ENCODE assay signal across 10 cellular contexts in genomic region chr2:105747254-105747909, GRCh38. TPM values are rescaled to one million over a fixed set of nuclear protein-coding genes. Genes with fewer than 3 reads are reported as not detected.
DNase-seq lines count a peak whose midpoint lies in the region; ATAC-seq and TF ChIP-seq lines count a peak whose summit lies in the region.
"Had no signal": no experiment of that assay in that cellular context is flagged by ENCODE, and none has a peak within 500 bp of the region (broad histone marks: within the 10 kb centered on the region; RNA-seq: fewer than 3 reads in every experiment).

No MANE protein-coding gene starts in this region.

- peak overlapping the region; percentile 86 for H3K4me3 Mint-ChIP-seq in activated CD4-positive, alpha-beta T cell treated with anti-CD3 and anti-CD28 coated beads, Interleukin-2, amount 10 ng/mL, durations not matched to agents 7 days and 5 days
- peak overlapping the region; percentile 92 for H3K4me3 Mint-ChIP-seq in activated naive CD8-positive, alpha-beta T cell treated with anti-CD3 and anti-CD28 coated beads for 36 hours
- peak overlapping the region; percentile 87 to 91 for H3K4me3 Mint-ChIP-seq in stimulated activated naive B cell treated with anti-CD40 and anti-IgM and Interleukin-4, amounts not matched to agents 10 μg/mL and 1 μg/mL and 100 μg/mL, for 72 hours

- TF ChIP-seq CTCF in left lung (IDR thresholded peaks at IDR 0.05), result no peak

- intact Hi-C loops in left lung (cut with DNase I), result no loop called here

- no peaks in the 10 kb centered on the region for H3K9me3 ChIP-seq in left lung
- H3K9me3 ChIP-seq: tibial artery had no signal

- H3K36me3 ChIP-seq in left lung, result no peaks in the 10 kb centered on the region
- H3K36me3 ChIP-seq: tibial artery had no signal

- H3K27ac ChIP-seq in left lung, result peak overlapping the region; percentile 7 to 81
- H3K27ac ChIP-seq: tibial artery had no signal

- DNase-seq in activated CD4-positive, alpha-beta T cell treated with anti-CD3 and anti-CD28 coated beads, Interleukin-2, amount 10 ng/mL, durations not matched to agents 7 days and 5 days, result no peak
- no peak for DNase-seq in activated CD4-positive, alpha-beta T cell treated with anti-CD3 and anti-CD28 coated beads for 1 hour
- no peak for DNase-seq in activated naive CD8-positive, alpha-beta T cell treated with anti-CD3 and anti-CD28 coated beads for 36 hours
- DNase-seq in left lung (no peak), HPDE6-E6E7 (ENCODE audit: extremely low spot score) (no peak), NCI-H2227 (lab: John Stamatoyannopoulos, UW; ENCODE audit: unreplicated experiment) (no peak)
- no peak for DNase-seq in stimulated activated naive B cell treated with anti-CD40 and anti-IgM and Interleukin-4, amounts not matched to agents 10 μg/mL and 1 μg/mL and 100 μg/mL, for 72 hours
- DNase-seq in stimulated activated CD4-positive, alpha-beta T cell treated with anti-CD3 and anti-CD28 coated beads, Interleukin-15, amount 100 ng/mL, for 24 hours, result no peak
- DNase-seq: PC-3, tibial artery had no signal

- H3K4me1 ChIP-seq in left lung, result peaks cover 13 to 39% of the 10 kb centered on the region in 2 donors

- POLR2A ChIA-PET in activated CD4-positive, alpha-beta T cell treated with anti-CD3 and anti-CD28 coated beads, Interleukin-2, amount 10 ng/mL, durations not matched to agents 7 days and 5 days (lab: Charles Lee), result no interaction called here

- H3K27me3 ChIP-seq in left lung, result no peaks in the 10 kb centered on the region
- H3K27me3 ChIP-seq: tibial artery had no signal

- no peak for ATAC-seq in left lung
- ATAC-seq in stimulated activated naive B cell treated with anti-CD40 and anti-IgM and Interleukin-4, amounts not matched to agents 10 μg/mL and 1 μg/mL and 100 μg/mL, for 72 hours (replicated peaks), result no peak
- ATAC-seq: PC-3 had no signal

- H3K4me3 ChIP-seq in left lung, result peak overlapping the region in 1 of 2 donors; percentile 57

- H3K27me3 Mint-ChIP-seq in activated CD4-positive, alpha-beta T cell treated with anti-CD3 and anti-CD28 coated beads, Interleukin-2, amount 10 ng/mL, durations not matched to agents 7 days and 5 days, result no peaks in the 10 kb centered on the region
- no peaks in the 10 kb centered on the region for H3K27me3 Mint-ChIP-seq in activated naive CD8-positive, alpha-beta T cell treated with anti-CD3 and anti-CD28 coated beads for 36 hours
- no peaks in the 10 kb centered on the region for H3K27me3 Mint-ChIP-seq in stimulated activated naive B cell treated with anti-CD40 and anti-IgM and Interleukin-4, amounts not matched to agents 10 μg/mL and 1 μg/mL and 100 μg/mL, for 72 hours

- peaks cover 69% of the 10 kb centered on the region for H3K36me3 Mint-ChIP-seq in activated CD4-positive, alpha-beta T cell treated with anti-CD3 and anti-CD28 coated beads, Interleukin-2, amount 10 ng/mL, durations not matched to agents 7 days and 5 days (ENCODE audit: low read depth)
- H3K36me3 Mint-ChIP-seq in activated naive CD8-positive, alpha-beta T cell treated with anti-CD3 and anti-CD28 coated beads for 36 hours, result peaks cover 58% of the 10 kb centered on the region
- H3K36me3 Mint-ChIP-seq in stimulated activated naive B cell treated with anti-CD40 and anti-IgM and Interleukin-4, amounts not matched to agents 10 μg/mL and 1 μg/mL and 100 μg/mL, for 72 hours, result peaks cover 56% of the 10 kb centered on the region in 2 donors

- peaks cover 1% of the 10 kb centered on the region for H3K9me3 Mint-ChIP-seq in activated CD4-positive, alpha-beta T cell treated with anti-CD3 and anti-CD28 coated beads, Interleukin-2, amount 10 ng/mL, durations not matched to agents 7 days and 5 days
- H3K9me3 Mint-ChIP-seq in activated naive CD8-positive, alpha-beta T cell treated with anti-CD3 and anti-CD28 coated beads for 36 hours, result peaks cover under 1% of the 10 kb centered on the region
- H3K9me3 Mint-ChIP-seq in stimulated activated naive B cell treated with anti-CD40 and anti-IgM and Interleukin-4, amounts not matched to agents 10 μg/mL and 1 μg/mL and 100 μg/mL, for 72 hours, result peaks cover 0 to 3% of the 10 kb centered on the region in 2 donors

- CTCF ChIA-PET in activated CD4-positive, alpha-beta T cell treated with anti-CD3 and anti-CD28 coated beads, Interleukin-2, amount 10 ng/mL, durations not matched to agents 7 days and 5 days (lab: Charles Lee), result interaction anchor here (0.7 to 3.5 kb wide), 8 partner anchors 9 to 51 kb away, joined by 3 to 17 read pairs (median 3); no protein-coding TSS in a partner anchor

- peak overlapping the region; percentile 95 for H3K27ac Mint-ChIP-seq in activated CD4-positive, alpha-beta T cell treated with anti-CD3 and anti-CD28 coated beads, Interleukin-2, amount 10 ng/mL, durations not matched to agents 7 days and 5 days
- peak overlapping the region; percentile 99 for H3K27ac Mint-ChIP-seq in activated naive CD8-positive, alpha-beta T cell treated with anti-CD3 and anti-CD28 coated beads for 36 hours
- H3K27ac Mint-ChIP-seq in stimulated activated naive B cell treated with anti-CD40 and anti-IgM and Interleukin-4, amounts not matched to agents 10 μg/mL and 1 μg/mL and 100 μg/mL, for 72 hours, result peak overlapping the region; percentile 93

- peaks cover 72% of the 10 kb centered on the region for H3K4me1 Mint-ChIP-seq in activated CD4-positive, alpha-beta T cell treated with anti-CD3 and anti-CD28 coated beads, Interleukin-2, amount 10 ng/mL, durations not matched to agents 7 days and 5 days
- peaks cover 67% of the 10 kb centered on the region for H3K4me1 Mint-ChIP-seq in activated naive CD8-positive, alpha-beta T cell treated with anti-CD3 and anti-CD28 coated beads for 36 hours
- peaks cover 57 to 78% of the 10 kb centered on the region in 2 donors for H3K4me1 Mint-ChIP-seq in stimulated activated naive B cell treated with anti-CD40 and anti-IgM and Interleukin-4, amounts not matched to agents 10 μg/mL and 1 μg/mL and 100 μg/mL, for 72 hours

RNA-seq across cellular contexts. Expression of gene NCK2, which starts 2.7 kb away (rescaled TPM):
- 10 to 100 TPM; 73.3 to 84.1 TPM for total RNA-seq in activated CD4-positive, alpha-beta T cell treated with anti-CD3 and anti-CD28 coated beads, Interleukin-2, amount 10 ng/mL, durations not matched to agents 7 days and 5 days
- 10 to 100 TPM; 76.1 to 78.1 TPM for total RNA-seq in activated naive CD8-positive, alpha-beta T cell treated with anti-CD3 and anti-CD28 coated beads for 36 hours
- total RNA-seq in left lung, result 10 to 100 TPM; 37.6 to 43.5 TPM
